1 cellular context compared by ENCODE assay signal in the genomic region with DNA sequence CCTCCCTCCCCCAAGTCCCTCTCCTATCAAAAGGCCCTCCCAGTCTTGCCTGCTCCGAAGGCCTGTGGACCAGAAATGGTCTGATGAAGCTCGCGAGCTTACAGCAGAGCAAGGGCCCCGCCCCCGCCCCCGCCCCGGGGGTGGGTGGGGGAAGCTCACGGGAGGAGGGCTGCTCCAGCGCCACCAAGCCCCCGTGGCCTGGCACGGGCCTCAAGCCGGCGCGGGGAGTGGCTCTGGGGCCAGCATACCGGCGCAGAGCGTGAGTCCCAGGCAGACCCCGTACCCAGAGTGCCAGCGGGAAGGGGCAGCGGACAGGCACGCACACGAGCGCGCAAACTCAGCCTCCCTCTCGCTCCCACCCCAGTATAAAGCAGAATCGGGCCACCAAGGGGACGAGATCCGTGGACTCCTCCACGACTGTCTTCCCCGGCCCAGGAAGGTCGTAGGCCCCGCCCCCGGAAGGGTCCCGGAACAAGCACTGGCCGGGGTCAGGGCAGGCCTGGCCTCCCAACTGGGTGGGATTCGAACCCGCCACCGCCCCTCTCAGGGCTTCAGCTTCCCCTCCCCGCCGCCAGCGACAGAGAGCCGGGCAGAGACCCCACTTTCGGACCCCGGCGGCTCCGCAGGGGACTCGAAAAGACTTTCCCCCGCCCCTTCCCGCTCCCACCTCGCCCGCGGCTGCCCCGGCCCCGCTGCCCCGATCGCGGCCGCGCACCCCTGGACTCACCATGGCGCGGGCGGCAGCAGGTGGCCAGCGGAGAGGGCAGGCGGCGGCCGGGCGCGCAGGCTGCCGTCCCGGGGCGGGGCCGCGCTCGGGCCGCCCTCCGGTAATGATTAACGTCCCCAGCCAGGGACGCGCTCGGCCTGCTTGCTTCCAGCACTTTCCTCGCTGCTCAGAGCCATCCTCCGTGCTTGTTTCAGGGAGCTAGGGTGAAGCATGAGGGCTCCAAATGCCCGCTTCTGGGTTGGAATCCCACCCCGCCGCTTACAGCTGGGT.
TF ChIP-seq lines count a peak whose summit lies in the region.

Gene PCBD1 (minus strand): TSS at position 762 of the 997 bp plus-strand sequence. CDS start 32 bp downstream, at position 730.

TF ChIP-seq in HepG2, 621 proteins besides CTCF, POLR2A, EP300 and RAD21 (continued from another document and continues in another):
- TF ChIP-seq KDM4B (CRISPR knock-in tag; IDR thresholded peaks at IDR 0.05) (0 out of 2 replicates have a peak, but pooled peaks have one; percentile 27), ZNF136 (CRISPR knock-in tag; IDR thresholded peaks at IDR 0.05; ENCODE audit: low read depth) (no peak), ZNF235 (CRISPR knock-in tag; IDR thresholded peaks at IDR 0.05; ENCODE audit: borderline replicate concordance) (no peak), ZNF652 (CRISPR knock-in tag; IDR thresholded peaks at IDR 0.05; ENCODE audit: borderline replicate concordance, low read depth) (no peak), ATF3 (CRISPR knock-in tag; IDR thresholded peaks at IDR 0.05) (no peak), PHF20 (CRISPR knock-in tag; IDR thresholded peaks at IDR 0.05) (no peak), ZNF780A (CRISPR knock-in tag; IDR thresholded peaks at IDR 0.05) (no peak), SIX1 (CRISPR knock-in tag; IDR thresholded peaks at IDR 0.05; ENCODE audit: borderline replicate concordance) (no peak), ZNF441 (CRISPR knock-in tag; IDR thresholded peaks at IDR 0.05; ENCODE audit: borderline replicate concordance) (no peak), NR2F1 (CRISPR knock-in tag; IDR thresholded peaks at IDR 0.05) (no peak), MED8 (CRISPR knock-in tag; IDR thresholded peaks at IDR 0.05; ENCODE audit: insufficient replicate concordance) (no peak), JUND (CRISPR knock-in tag; IDR thresholded peaks at IDR 0.05) (no peak), ZNF773 (CRISPR knock-in tag; IDR thresholded peaks at IDR 0.05; ENCODE audit: borderline replicate concordance) (no peak), ZNF589 (CRISPR knock-in tag; conservative IDR thresholded peaks at IDR 0.05) (peak; percentile 61), NR2F6 (IDR thresholded peaks at IDR 0.05) (no peak), NR2F6 (CRISPR knock-in tag; IDR thresholded peaks at IDR 0.05) (no peak), ZNF644 (CRISPR knock-in tag; IDR thresholded peaks at IDR 0.05; ENCODE audit: low read depth) (no peak), MEIS1 (CRISPR knock-in tag; IDR thresholded peaks at IDR 0.05; ENCODE audit: borderline replicate concordance) (0 out of 2 replicates have a peak, but pooled peaks have one; percentile 70), ZNF260 (CRISPR knock-in tag; IDR thresholded peaks at IDR 0.05; ENCODE audit: borderline replicate concordance, low read depth) (no peak), ZNF660 (CRISPR knock-in tag; IDR thresholded peaks at IDR 0.05; ENCODE audit: borderline replicate concordance, low read depth) (0 out of 2 replicates have a peak, but pooled peaks have one; percentile 70), SAFB2 (CRISPR knock-in tag; IDR thresholded peaks at IDR 0.05; ENCODE audit: borderline replicate concordance, low read depth) (no peak), ZNF629 (CRISPR knock-in tag; conservative IDR thresholded peaks at IDR 0.05) (no peak), U2AF1 (optimal IDR thresholded peaks at IDR 0.05; ENCODE audit: low read depth, low read length) (no peak), NFE2 (CRISPR knock-in tag; IDR thresholded peaks at IDR 0.05) (no peak), KLF9 (CRISPR knock-in tag; IDR thresholded peaks at IDR 0.05; ENCODE audit: low read depth) (no peak), GLI4 (CRISPR knock-in tag; IDR thresholded peaks at IDR 0.05; ENCODE audit: borderline replicate concordance) (no peak), ZNF883 (CRISPR knock-in tag; IDR thresholded peaks at IDR 0.05; ENCODE audit: not compliant biosample characterization) (no peak), NR2F2 (IDR thresholded peaks at IDR 0.05; ENCODE audit: borderline replicate concordance, low read depth) (no peak), AKNA (CRISPR knock-in tag; IDR thresholded peaks at IDR 0.05; ENCODE audit: borderline replicate concordance) (no peak), ZNF557 (CRISPR knock-in tag; IDR thresholded peaks at IDR 0.05) (no peak; the same call in 1 of the 2 replicates), RFXAP (CRISPR knock-in tag; IDR thresholded peaks at IDR 0.05; ENCODE audit: borderline replicate concordance) (no peak), RORA (CRISPR knock-in tag; IDR thresholded peaks at IDR 0.05) (no peak), ZNF414 (CRISPR knock-in tag; IDR thresholded peaks at IDR 0.05) (0 out of 2 replicates have a peak, but pooled peaks have one; percentile 38), ZSCAN22 (CRISPR knock-in tag; IDR thresholded peaks at IDR 0.05) (peak; percentile 44; the same call in 1 of the 2 replicates), ZNF839 (CRISPR knock-in tag; IDR thresholded peaks at IDR 0.05; ENCODE audit: borderline replicate concordance) (no peak), MED1 (CRISPR knock-in tag; IDR thresholded peaks at IDR 0.05) (no peak), SMARCE1 (IDR thresholded peaks at IDR 0.05; ENCODE audit: borderline replicate concordance) (no peak), NR3C1 (CRISPR knock-in tag; IDR thresholded peaks at IDR 0.05) (no peak), EED (CRISPR knock-in tag; IDR thresholded peaks at IDR 0.05) (peak; percentile 42; the same call in 1 of the 2 replicates), HNRNPH1 (optimal IDR thresholded peaks at IDR 0.05; ENCODE audit: low read depth, low read length) (no peak)
- TF ChIP-seq, protein P1, sequence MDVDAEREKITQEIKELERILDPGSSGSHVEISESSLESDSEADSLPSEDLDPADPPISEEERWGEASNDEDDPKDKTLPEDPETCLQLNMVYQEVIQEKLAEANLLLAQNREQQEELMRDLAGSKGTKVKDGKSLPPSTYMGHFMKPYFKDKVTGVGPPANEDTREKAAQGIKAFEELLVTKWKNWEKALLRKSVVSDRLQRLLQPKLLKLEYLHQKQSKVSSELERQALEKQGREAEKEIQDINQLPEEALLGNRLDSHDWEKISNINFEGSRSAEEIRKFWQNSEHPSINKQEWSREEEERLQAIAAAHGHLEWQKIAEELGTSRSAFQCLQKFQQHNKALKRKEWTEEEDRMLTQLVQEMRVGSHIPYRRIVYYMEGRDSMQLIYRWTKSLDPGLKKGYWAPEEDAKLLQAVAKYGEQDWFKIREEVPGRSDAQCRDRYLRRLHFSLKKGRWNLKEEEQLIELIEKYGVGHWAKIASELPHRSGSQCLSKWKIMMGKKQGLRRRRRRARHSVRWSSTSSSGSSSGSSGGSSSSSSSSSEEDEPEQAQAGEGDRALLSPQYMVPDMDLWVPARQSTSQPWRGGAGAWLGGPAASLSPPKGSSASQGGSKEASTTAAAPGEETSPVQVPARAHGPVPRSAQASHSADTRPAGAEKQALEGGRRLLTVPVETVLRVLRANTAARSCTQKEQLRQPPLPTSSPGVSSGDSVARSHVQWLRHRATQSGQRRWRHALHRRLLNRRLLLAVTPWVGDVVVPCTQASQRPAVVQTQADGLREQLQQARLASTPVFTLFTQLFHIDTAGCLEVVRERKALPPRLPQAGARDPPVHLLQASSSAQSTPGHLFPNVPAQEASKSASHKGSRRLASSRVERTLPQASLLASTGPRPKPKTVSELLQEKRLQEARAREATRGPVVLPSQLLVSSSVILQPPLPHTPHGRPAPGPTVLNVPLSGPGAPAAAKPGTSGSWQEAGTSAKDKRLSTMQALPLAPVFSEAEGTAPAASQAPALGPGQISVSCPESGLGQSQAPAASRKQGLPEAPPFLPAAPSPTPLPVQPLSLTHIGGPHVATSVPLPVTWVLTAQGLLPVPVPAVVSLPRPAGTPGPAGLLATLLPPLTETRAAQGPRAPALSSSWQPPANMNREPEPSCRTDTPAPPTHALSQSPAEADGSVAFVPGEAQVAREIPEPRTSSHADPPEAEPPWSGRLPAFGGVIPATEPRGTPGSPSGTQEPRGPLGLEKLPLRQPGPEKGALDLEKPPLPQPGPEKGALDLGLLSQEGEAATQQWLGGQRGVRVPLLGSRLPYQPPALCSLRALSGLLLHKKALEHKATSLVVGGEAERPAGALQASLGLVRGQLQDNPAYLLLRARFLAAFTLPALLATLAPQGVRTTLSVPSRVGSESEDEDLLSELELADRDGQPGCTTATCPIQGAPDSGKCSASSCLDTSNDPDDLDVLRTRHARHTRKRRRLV (CRISPR knock-in tag; IDR thresholded peaks at IDR 0.05), result no peak
- TF ChIP-seq, protein P2, sequence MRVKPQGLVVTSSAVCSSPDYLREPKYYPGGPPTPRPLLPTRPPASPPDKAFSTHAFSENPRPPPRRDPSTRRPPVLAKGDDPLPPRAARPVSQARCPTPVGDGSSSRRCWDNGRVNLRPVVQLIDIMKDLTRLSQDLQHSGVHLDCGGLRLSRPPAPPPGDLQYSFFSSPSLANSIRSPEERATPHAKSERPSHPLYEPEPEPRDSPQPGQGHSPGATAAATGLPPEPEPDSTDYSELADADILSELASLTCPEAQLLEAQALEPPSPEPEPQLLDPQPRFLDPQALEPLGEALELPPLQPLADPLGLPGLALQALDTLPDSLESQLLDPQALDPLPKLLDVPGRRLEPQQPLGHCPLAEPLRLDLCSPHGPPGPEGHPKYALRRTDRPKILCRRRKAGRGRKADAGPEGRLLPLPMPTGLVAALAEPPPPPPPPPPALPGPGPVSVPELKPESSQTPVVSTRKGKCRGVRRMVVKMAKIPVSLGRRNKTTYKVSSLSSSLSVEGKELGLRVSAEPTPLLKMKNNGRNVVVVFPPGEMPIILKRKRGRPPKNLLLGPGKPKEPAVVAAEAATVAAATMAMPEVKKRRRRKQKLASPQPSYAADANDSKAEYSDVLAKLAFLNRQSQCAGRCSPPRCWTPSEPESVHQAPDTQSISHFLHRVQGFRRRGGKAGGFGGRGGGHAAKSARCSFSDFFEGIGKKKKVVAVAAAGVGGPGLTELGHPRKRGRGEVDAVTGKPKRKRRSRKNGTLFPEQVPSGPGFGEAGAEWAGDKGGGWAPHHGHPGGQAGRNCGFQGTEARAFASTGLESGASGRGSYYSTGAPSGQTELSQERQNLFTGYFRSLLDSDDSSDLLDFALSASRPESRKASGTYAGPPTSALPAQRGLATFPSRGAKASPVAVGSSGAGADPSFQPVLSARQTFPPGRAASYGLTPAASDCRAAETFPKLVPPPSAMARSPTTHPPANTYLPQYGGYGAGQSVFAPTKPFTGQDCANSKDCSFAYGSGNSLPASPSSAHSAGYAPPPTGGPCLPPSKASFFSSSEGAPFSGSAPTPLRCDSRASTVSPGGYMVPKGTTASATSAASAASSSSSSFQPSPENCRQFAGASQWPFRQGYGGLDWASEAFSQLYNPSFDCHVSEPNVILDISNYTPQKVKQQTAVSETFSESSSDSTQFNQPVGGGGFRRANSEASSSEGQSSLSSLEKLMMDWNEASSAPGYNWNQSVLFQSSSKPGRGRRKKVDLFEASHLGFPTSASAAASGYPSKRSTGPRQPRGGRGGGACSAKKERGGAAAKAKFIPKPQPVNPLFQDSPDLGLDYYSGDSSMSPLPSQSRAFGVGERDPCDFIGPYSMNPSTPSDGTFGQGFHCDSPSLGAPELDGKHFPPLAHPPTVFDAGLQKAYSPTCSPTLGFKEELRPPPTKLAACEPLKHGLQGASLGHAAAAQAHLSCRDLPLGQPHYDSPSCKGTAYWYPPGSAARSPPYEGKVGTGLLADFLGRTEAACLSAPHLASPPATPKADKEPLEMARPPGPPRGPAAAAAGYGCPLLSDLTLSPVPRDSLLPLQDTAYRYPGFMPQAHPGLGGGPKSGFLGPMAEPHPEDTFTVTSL (CRISPR knock-in tag; IDR thresholded peaks at IDR 0.05; ENCODE audit: borderline replicate concordance), result peak; percentile 50
- TF ChIP-seq, protein P3, sequence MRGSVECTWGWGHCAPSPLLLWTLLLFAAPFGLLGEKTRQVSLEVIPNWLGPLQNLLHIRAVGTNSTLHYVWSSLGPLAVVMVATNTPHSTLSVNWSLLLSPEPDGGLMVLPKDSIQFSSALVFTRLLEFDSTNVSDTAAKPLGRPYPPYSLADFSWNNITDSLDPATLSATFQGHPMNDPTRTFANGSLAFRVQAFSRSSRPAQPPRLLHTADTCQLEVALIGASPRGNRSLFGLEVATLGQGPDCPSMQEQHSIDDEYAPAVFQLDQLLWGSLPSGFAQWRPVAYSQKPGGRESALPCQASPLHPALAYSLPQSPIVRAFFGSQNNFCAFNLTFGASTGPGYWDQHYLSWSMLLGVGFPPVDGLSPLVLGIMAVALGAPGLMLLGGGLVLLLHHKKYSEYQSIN (CRISPR knock-in tag; IDR thresholded peaks at IDR 0.05; ENCODE audit: borderline replicate concordance), result no peak
